Comparison of ENCODE assay signal across 9 cellular contexts in the genomic region with DNA sequence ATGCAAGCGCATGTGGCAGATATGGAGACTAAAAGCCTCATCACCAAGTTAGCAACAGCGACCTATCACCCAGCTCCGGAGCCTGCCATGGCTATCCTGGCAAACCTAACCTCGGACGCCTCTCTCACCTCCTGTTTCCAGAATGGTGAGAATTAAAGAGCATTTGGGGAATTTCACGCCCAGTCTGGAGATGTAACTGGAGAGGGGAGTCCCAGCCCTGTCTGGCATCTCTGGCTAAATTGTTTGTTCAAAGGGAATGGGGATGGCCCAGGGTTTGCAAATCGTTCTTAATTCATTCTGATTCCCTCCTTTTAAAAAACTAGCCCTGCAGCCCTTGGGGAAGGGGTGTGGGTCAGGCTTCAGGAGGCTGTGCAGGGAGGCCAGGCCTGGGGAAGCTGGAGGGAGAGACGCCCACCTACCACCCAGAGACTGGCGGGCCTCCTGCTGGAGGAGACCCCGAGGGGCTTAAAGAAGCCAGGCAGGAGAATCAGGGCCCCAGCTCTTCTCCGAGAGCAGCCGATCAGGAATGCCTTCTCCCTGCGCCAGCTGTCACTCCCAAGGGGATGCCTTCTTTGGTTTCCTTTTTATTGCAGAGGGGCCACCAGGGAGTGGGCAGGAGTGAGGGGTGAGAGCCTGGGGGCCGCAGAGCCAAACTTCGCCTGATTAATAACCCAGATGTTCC. TPM values are rescaled to one million over a fixed set of nuclear protein-coding genes. Genes with fewer than 3 reads are reported as not detected.
DNase-seq lines count a peak whose midpoint lies in the region; ATAC-seq and TF ChIP-seq lines count a peak whose summit lies in the region.
"Had no signal": no experiment of that assay in that cellular context is flagged by ENCODE, and none has a peak within 500 bp of the region (broad histone marks: within the 10 kb centered on the region; RNA-seq: fewer than 3 reads in every experiment).

No MANE protein-coding gene starts in this region.

- H3K36me3 Mint-ChIP-seq in progenitor cell of endocrine pancreas (ENCODE audit: insufficient read depth): no peaks in the 10 kb centered on the region

- no peaks in the 10 kb centered on the region for H3K9me3 ChIP-seq in PC-3 (ENCODE audit: low read length)

- H3K27me3 ChIP-seq in BJ (ENCODE audit: control insufficient read depth, insufficient read depth, low read length): no peaks in the 10 kb centered on the region
- no peaks in the 10 kb centered on the region for H3K27me3 ChIP-seq in PC-3 (ENCODE audit: low read length)

- H3F3A ChIP-seq in PC-3 (ENCODE audit: low read length, unreplicated experiment): no peaks in the 10 kb centered on the region

- H3K4me1 Mint-ChIP-seq in progenitor cell of endocrine pancreas (ENCODE audit: low read depth): peaks cover 8% of the 10 kb centered on the region

- no peaks in the 10 kb centered on the region for H4K20me1 ChIP-seq in PC-3 (ENCODE audit: low read length)

- H3K27me3 Mint-ChIP-seq in progenitor cell of endocrine pancreas: peaks cover 41% of the 10 kb centered on the region

- H3K79me2 ChIP-seq in PC-3 (ENCODE audit: low read length): peaks cover 14% of the 10 kb centered on the region

- POLR2A ChIA-PET in BJ (lab: Charles Lee) (interaction anchor here (1.0 kb wide), 1 partner anchor 14 kb away, joined by 3 read pairs; no protein-coding TSS in a partner anchor), PC-3 (lab: Charles Lee; ENCODE audit: unreplicated experiment) (no interaction called here)

- H3K4me2 ChIP-seq in PC-3 (ENCODE audit: low read length): peak overlapping the region; percentile 81

- H3K9me3 Mint-ChIP-seq in progenitor cell of endocrine pancreas (ENCODE audit: low read depth): no peaks in the 10 kb centered on the region
- H3K9me3 Mint-ChIP-seq: activated naive CD4-positive, alpha-beta T cell treated with anti-CD3 and anti-CD28 coated beads for 36 hours had no signal

- TF ChIP-seq CTCF in BJ (IDR thresholded peaks at IDR 0.05; ENCODE audit: insufficient read depth, low read depth, low read length) (no peak), PC-3 (conservative IDR thresholded peaks at IDR 0.05; ENCODE audit: low read depth, low read length) (no peak), fibroblast of villous mesenchyme (IDR thresholded peaks at IDR 0.05; ENCODE audit: insufficient read depth, low read depth, low read length) (no peak), progenitor cell of endocrine pancreas (IDR thresholded peaks at IDR 0.05; ENCODE audit: unreplicated experiment) (no peak)

- DNase-seq in BJ (ENCODE audit: low read depth) (no peak), PC-3 (no peak), fibroblast of villous mesenchyme (ENCODE audit: low read depth) (no peak), progenitor cell of endocrine pancreas (ENCODE audit: low spot score, unreplicated experiment) (no peak), nucleus accumbens (lab: John Stamatoyannopoulos, UW) (no peak), NCI-H526 treated with DMSO at 0.1 percent for 48 hours (lab: John Stamatoyannopoulos, UW) (no peak)

- ATAC-seq in PC-3: no peak
- ATAC-seq in HG03139 (IDR thresholded peaks at IDR 0.05; ENCODE audit: unreplicated experiment): no peak
- ATAC-seq in GM21360 (IDR thresholded peaks at IDR 0.05; ENCODE audit: unreplicated experiment): no peak

- no TSS peak for BruUV-seq in PC-3 (replicated peaks; lab: Mats Ljungman, UMichigan)

- peak overlapping the region; percentile 65 for H3K4me3 Mint-ChIP-seq in progenitor cell of endocrine pancreas (ENCODE audit: low read depth)

- peak overlapping the region; percentile 75; the same call in 1 of the 2 replicates for H2AFZ ChIP-seq in PC-3 (ENCODE audit: low read length)

- CTCF ChIA-PET in BJ (lab: Yijun Ruan, JAX): interaction anchor here (0.6 to 2.7 kb wide), 10 partner anchors 9 to 857 kb away, joined by 3 to 11 read pairs (median 4); no protein-coding TSS in a partner anchor
- CTCF ChIA-PET in PC-3 (lab: Charles Lee): no interaction called here

- peaks cover 6% of the 10 kb centered on the region for H3K36me3 ChIP-seq in BJ (ENCODE audit: control insufficient read depth, insufficient read depth, low read length)
- H3K36me3 ChIP-seq in PC-3 (ENCODE audit: low read depth, low read length): no peaks in the 10 kb centered on the region

- H3K27ac ChIP-seq in PC-3 (ENCODE audit: low read length): no peak overlapping the region

- H3K9me2 ChIP-seq in PC-3 (replicated peaks; ENCODE audit: low read length): no peaks in the 10 kb centered on the region

- peak overlapping the region; percentile 56 for H3K27ac Mint-ChIP-seq in progenitor cell of endocrine pancreas
- H3K27ac Mint-ChIP-seq: activated naive CD4-positive, alpha-beta T cell treated with anti-CD3 and anti-CD28 coated beads for 36 hours had no signal

- intact Hi-C loops in PC-3 (cut with micrococcal nuclease): loop anchor here (5.0 kb wide), 1 partner anchor 193 kb away; no protein-coding TSS in a partner anchor

- H3K9ac ChIP-seq in PC-3 (ENCODE audit: low read length): no peak overlapping the region

- H3K4me3 ChIP-seq in BJ (ENCODE audit: low read depth, low read length): peak overlapping the region; percentile 30
- peak overlapping the region; percentile 69 for H3K4me3 ChIP-seq in PC-3 (ENCODE audit: low read length)
- H3K4me3 ChIP-seq in fibroblast of villous mesenchyme (ENCODE audit: low read depth, low read length): peak overlapping the region; percentile 47

- H3K4me1 ChIP-seq in PC-3 (ENCODE audit: insufficient read depth, low read length): peaks cover 16% of the 10 kb centered on the region

RNA-seq across cellular contexts. Expression of gene COL5A1, which starts 1.0 kb away (rescaled TPM):
- 170 and 251 TPM in 2 replicates for polyA plus RNA-seq in BJ (2011; rRNA removed)
- polyA minus RNA-seq in BJ (2011; rRNA and poly(A)+ RNA removed): 213 and 249 TPM in 2 replicates
- total RNA-seq in PC-3 (2014; rRNA removed) (10.6 and 15.4 TPM in 2 replicates), fibroblast of villous mesenchyme (295 and 502 TPM in 2 replicates), progenitor cell of endocrine pancreas (19.8 and 21.5 TPM in 2 replicates)

Comparison
In these comparisons a context has a peak if more than half of its experiments do, and no peak if none do; other contexts are left out.
1. RNA of gene COL5A1, which starts 1.0 kb away (total RNA-seq): 295 to 502 TPM in fibroblast of villous mesenchyme; 19.8 to 21.5 TPM in progenitor cell of endocrine pancreas and 10.6 to 15.4 TPM in PC-3; every median in the first group is over 10 times any median in the second.
2. Peak in every context shown above with its lines, with median percentiles within 50 percentile points of each other: H3K4me3 ChIP-seq.